Comparison of ENCODE assay signal across 9 cellular contexts in the genomic region with DNA sequence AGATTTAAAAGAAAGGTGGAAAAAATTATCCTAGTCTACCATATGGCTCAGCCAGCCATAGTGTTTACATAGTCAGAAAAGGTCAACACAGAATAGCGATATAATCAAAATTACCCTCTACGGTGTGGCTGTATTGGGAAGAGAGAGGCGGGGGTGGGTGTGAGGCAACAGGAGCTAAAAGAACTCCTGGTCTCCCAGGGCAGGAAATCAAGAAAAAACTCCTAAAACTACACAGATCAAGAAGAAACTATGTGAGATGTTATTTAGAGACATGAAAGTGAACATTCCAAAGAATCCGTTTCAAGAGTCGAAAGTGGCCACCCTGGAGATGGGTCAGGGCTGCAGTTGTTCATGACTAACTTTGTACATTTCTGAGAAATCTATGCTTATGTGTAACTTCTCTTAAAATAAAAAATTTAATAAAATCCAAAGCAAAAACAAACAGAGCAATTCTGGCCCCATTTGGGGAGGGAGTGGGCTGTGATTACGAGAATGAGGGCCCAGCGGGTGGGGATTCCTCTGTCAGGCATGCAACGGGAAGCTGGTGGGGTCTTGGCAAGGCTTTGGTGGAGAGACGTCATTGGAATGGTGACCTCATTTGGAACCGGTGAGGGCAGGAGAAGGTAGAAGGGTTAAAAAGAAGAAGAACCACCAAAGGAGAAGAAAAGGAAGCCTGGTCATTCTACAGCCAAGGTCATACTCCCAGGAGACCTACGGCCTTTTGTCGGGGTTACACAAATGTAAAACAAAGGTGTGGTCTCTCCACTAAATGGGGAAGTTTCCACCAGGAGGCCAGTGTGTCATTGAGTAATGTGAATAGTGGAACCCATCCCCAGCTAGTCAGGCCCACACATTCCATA.
DNase-seq lines count a peak whose midpoint lies in the region; ATAC-seq, FAIRE-seq and TF ChIP-seq lines count a peak whose summit lies in the region.
"Had no signal": no experiment of that assay in that cellular context is flagged by ENCODE, and none has a peak within 500 bp of the region (broad histone marks: within the 10 kb centered on the region; RNA-seq: fewer than 3 reads in every experiment).

No MANE protein-coding gene starts in this region.

- in situ Hi-C loops in astrocyte of the cerebellum (cut with HindIII; ENCODE audit: low sequenced_read_pairs): no loop called here

- no peaks in the 10 kb centered on the region for H3K36me3 ChIP-seq in BLaER1 treated with 17β-estradiol and CSF1 and Interleukin-3, amounts not matched to agents 10 nM and 100 nM

- FAIRE-seq in urothelium cell line (lab: Jason Lieb, UNC): no peak

- peak overlapping the region; percentile 56 for H3K27ac Mint-ChIP-seq in mesothelial cell of epicardium

- H3K4me1 Mint-ChIP-seq in mesothelial cell of epicardium: peaks cover 16% of the 10 kb centered on the region

- no peaks in the 10 kb centered on the region for H3K9me3 ChIP-seq in BLaER1 treated with 17β-estradiol and CSF1 and Interleukin-3, amounts not matched to agents 10 nM and 100 nM (replicated peaks in 1 of 11)

- no peaks in the 10 kb centered on the region for H3K9me3 Mint-ChIP-seq in mesothelial cell of epicardium

- ATAC-seq in HG03354 (IDR thresholded peaks at IDR 0.05; ENCODE audit: poor library complexity, severe bottlenecking, unreplicated experiment) (peak; percentile 32), GM18861 (IDR thresholded peaks at IDR 0.05; ENCODE audit: unreplicated experiment) (no peak), HG02798 (IDR thresholded peaks at IDR 0.05; ENCODE audit: poor library complexity, unreplicated experiment) (no peak)

- H3K4me2 ChIP-seq in BLaER1 treated with 17β-estradiol and CSF1 and Interleukin-3, amounts not matched to agents 10 nM and 100 nM: peak overlapping the region in 10 of 11 experiments; percentile 10 to 88 (median 66); a peak in 18 of 22 replicates

- H3K4me3 ChIP-seq in BLaER1 treated with 17β-estradiol and CSF1 and Interleukin-3, amounts not matched to agents 10 nM and 100 nM: no peak overlapping the region
- H3K4me3 ChIP-seq in astrocyte of the cerebellum (ENCODE audit: low read depth, low read length): no peak overlapping the region

- peak; percentile 92 for DNase-seq in astrocyte of the cerebellum (ENCODE audit: low read depth)
- DNase-seq in mesothelial cell of epicardium (ENCODE audit: low spot score in 2 of 2, unreplicated experiment in 2 of 2): no peak
- no peak for DNase-seq in urothelium cell line (ENCODE audit: low spot score)
- DNase-seq in activated CD4-positive, CD25-positive, alpha-beta regulatory T cell (lab: John Stamatoyannopoulos, UW): no peak
- DNase-seq: effector CD8-positive, alpha-beta T cell had no signal

- H3K27me3 ChIP-seq in BLaER1 treated with 17β-estradiol and CSF1 and Interleukin-3, amounts not matched to agents 10 nM and 100 nM: no peaks in the 10 kb centered on the region

- no peaks in the 10 kb centered on the region for H4K20me1 ChIP-seq in BLaER1 treated with 17β-estradiol and CSF1 and Interleukin-3, amounts not matched to agents 10 nM and 100 nM

- no peaks in the 10 kb centered on the region for H3K36me3 Mint-ChIP-seq in mesothelial cell of epicardium

- peak overlapping the region in 8 of 11 experiments; percentile 25 to 62 (median 44); a peak in 12 of 22 replicates for H3K9ac ChIP-seq in BLaER1 treated with 17β-estradiol and CSF1 and Interleukin-3, amounts not matched to agents 10 nM and 100 nM

- no peak for TF ChIP-seq CTCF in astrocyte of the cerebellum (IDR thresholded peaks at IDR 0.05; ENCODE audit: low read depth, low read length, missing control alignments)
- TF ChIP-seq CTCF in mesothelial cell of epicardium (IDR thresholded peaks at IDR 0.05; ENCODE audit: unreplicated experiment): no peak

- no peaks in the 10 kb centered on the region for H3K27me3 Mint-ChIP-seq in mesothelial cell of epicardium (ENCODE audit: low read depth)

- H3K4me1 ChIP-seq in BLaER1 treated with 17β-estradiol and CSF1 and Interleukin-3, amounts not matched to agents 10 nM and 100 nM: peaks cover 32 to 98% (median 82%) of the 10 kb centered on the region in 10 experiments

- peak overlapping the region in 10 of 11 experiments; percentile 58 to 83 (median 77); a peak in 20 of 22 replicates for H3K27ac ChIP-seq in BLaER1 treated with 17β-estradiol and CSF1 and Interleukin-3, amounts not matched to agents 10 nM and 100 nM

- H3K4me3 Mint-ChIP-seq in mesothelial cell of epicardium: no peak overlapping the region
